Comparison of ENCODE assay signal across 22 cellular contexts in the genomic region with DNA sequence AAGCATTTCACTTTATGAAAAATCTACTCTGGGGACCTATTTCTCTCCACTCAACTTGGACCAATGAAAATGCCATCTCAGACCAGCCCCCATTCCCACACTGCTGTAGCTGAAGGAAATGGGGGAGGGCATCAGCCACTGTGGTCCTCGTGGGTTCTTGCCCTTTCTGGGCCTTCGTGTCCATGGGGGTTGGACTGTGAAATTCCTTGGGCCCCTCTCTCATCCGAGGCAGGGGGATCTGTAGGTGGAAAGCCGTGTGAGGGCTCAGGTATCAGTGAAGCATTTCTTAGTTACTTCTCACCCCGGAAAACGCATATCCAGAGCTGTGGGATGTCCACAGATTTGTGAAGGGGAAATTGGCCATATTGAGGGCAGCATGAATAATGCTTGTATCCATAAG.
"Had no signal": no experiment of that assay in that cellular context is flagged by ENCODE, and none has a peak within 500 bp of the region (broad histone marks: within the 10 kb centered on the region; RNA-seq: fewer than 3 reads in every experiment).

No MANE protein-coding gene starts in this region.

- ATAC-seq: HepG2 had no signal

- DNase-seq: IMR-90, Karpas-422, KG1, MG63, NCI-H1092, NCI-H1436, NCI-H187, NCI-H2029, NCI-H2081 treated with DMSO at 0.1 percent for 48 hours, NCI-H2171, NCI-H226, NCI-H446, NCI-H510A, NCI-H524 treated with DMSO at 0.1 percent for 48 hours, NCI-H69, NCI-H774, Right ventricle myocardium superior, RPMI8226, SIG-M5 had no signal

- H3K4me3 ChIP-seq: MG63, SJSA1, SK-N-MC had no signal

- H3K9me3 ChIP-seq: MG63, SJSA1 had no signal

- H3K36me3 ChIP-seq: MG63, SJSA1 had no signal

- H3K27ac ChIP-seq: SJSA1, SK-N-MC had no signal

- H3K27me3 ChIP-seq: SJSA1 had no signal
